In the genomic region with DNA sequence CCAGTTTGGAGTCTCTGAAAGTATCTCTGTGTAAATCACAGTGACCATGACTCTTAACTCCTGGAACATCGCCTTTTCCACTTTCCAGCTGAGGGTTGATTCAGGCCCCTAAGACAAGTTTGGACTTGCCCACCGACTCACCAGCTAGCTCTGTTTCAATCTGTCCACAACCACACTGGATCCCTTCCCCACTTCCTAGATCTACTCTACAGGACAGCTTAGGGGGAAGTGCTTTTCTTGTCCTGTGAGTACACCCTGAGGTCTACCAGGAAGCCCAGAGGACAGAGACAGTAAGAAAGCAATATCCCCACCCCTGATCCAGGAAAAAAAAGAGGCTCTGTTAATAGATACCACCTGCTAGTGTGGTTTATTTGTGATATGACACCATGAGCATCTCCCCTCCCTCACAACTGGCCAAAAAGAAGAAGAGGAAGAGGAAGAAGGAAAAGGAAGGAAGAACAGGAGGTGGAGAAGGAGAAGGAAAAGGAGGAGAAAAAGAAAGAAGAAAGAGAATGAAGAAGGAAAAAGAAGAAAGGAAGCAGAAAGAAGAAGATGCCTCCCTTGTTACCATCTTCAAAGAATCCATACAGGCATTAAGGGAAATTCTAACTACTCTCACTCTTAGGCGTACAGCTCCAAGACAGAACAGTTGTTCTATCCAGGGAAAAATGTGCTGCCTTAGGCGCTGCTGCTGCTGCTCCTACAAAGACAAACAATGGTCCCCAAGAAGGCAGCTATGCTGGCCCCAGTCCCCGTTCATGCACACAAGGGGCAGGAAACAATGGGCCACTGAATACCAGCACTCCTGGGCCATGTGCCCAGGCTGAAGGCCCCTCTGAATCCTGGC, we compare ENCODE assay signal across 8 cellular contexts.
A peak's percentile ranks its signal among the peaks of the same experiment; 100 is the strongest.
DNase-seq lines count a peak whose midpoint lies in the region; ATAC-seq and TF ChIP-seq lines count a peak whose summit lies in the region.
"Not testable (repeated sequence)": the region's sequence is repeated elsewhere in the genome, so short reads cannot be mapped to it uniquely, and the experiment has no call there.

No MANE protein-coding gene starts in this region.

- in situ Hi-C loops in mammary epithelial cell (cut with MboI; ENCODE audit: low sequenced_read_pairs in 2 of 2) = not testable (repeated sequence)

- not testable (repeated sequence) for TF ChIP-seq CTCF in DND-41 (IDR thresholded peaks at IDR 0.05; ENCODE audit: borderline replicate concordance, extremely low read depth, low read length, poor library complexity, severe bottlenecking); PC-3 (conservative IDR thresholded peaks at IDR 0.05; ENCODE audit: low read depth, low read length); WTC11 (IDR thresholded peaks at IDR 0.05); mammary epithelial cell (conservative IDR thresholded peaks at IDR 0.05 in 1 of 2, IDR thresholded peaks at IDR 0.05 in 1 of 2; ENCODE audit: extremely low read depth in 1 of 2, insufficient read depth in 1 of 2, low read depth in 1 of 2, low read length in 2 of 2); right lobe of liver (IDR thresholded peaks at IDR 0.05); nephron progenitor cell (IDR thresholded peaks at IDR 0.05)

- ATAC-seq in DND-41 (ENCODE audit: insufficient read depth, low read depth) (0 out of 3 replicates have a peak, but pooled peaks have one; percentile 24), WTC11 (peak; percentile 36), right lobe of liver (peak in 3 of 4 donors; percentile 33 to 53 (median 37))
- not testable (repeated sequence) for ATAC-seq in PC-3; stimulated activated memory B cell treated with anti-CD40 and anti-IgM and Interleukin-4, amounts not matched to agents 10 μg/mL and 1 μg/mL and 100 μg/mL, for 72 hours

- H4K20me1 ChIP-seq in DND-41 (ENCODE audit: insufficient read depth, low read length); PC-3 (ENCODE audit: low read length); mammary epithelial cell (ENCODE audit: insufficient read depth, low read length): not testable (repeated sequence)

- H3K9ac ChIP-seq in DND-41 (ENCODE audit: low read depth, low read length); PC-3 (ENCODE audit: low read length); mammary epithelial cell (ENCODE audit: insufficient read depth, low read length): not testable (repeated sequence)

- H3K27me3 ChIP-seq in DND-41 (ENCODE audit: insufficient read depth, low read length, poor library complexity); PC-3 (ENCODE audit: low read length); mammary epithelial cell (ENCODE audit: insufficient read depth, low read length); right lobe of liver: not testable (repeated sequence)

- intact Hi-C loops in PC-3 (cut with micrococcal nuclease); mammary epithelial cell (cut with micrococcal nuclease); right lobe of liver (cut with DNase I): not testable (repeated sequence)

- H3K9me2 ChIP-seq in PC-3 (replicated peaks; ENCODE audit: low read length) = not testable (repeated sequence)

- H3K36me3 Mint-ChIP-seq in WTC11; nephron progenitor cell (ENCODE audit: low read depth); stimulated activated memory B cell treated with anti-CD40 and anti-IgM and Interleukin-4, amounts not matched to agents 10 μg/mL and 1 μg/mL and 100 μg/mL, for 72 hours: not testable (repeated sequence)

- not testable (repeated sequence) for DNase-seq in DND-41; WTC11 (ENCODE audit: low spot score); right lobe of liver; nephron progenitor cell
- peak; percentile 0 for DNase-seq in PC-3
- DNase-seq in mammary epithelial cell = peak; percentile 0
- DNase-seq in foreskin melanocyte = peak; percentile 31

- 21% methylated on average over 3 of the region's 5 CpGs for WGBS in mammary epithelial cell (ENCODE audit: low coverage, missing lambda C conversion rate)
- 100% methylated on average over 3 of the region's 5 CpGs for WGBS in right lobe of liver (ENCODE audit: insufficient coverage, low coverage, low lambda C conversion rate, missing lambda C conversion rate)

- not testable (repeated sequence) for H3K4me1 Mint-ChIP-seq in WTC11; nephron progenitor cell; stimulated activated memory B cell treated with anti-CD40 and anti-IgM and Interleukin-4, amounts not matched to agents 10 μg/mL and 1 μg/mL and 100 μg/mL, for 72 hours

- POLR2A ChIA-PET in PC-3 (lab: Charles Lee; ENCODE audit: unreplicated experiment); WTC11 (lab: Charles Lee): not testable (repeated sequence)

- not testable (repeated sequence) for H3K9me3 ChIP-seq in DND-41 (ENCODE audit: insufficient read depth, low read length, severe bottlenecking); PC-3 (ENCODE audit: low read length); mammary epithelial cell (replicated peaks; ENCODE audit: insufficient read depth, low read length); right lobe of liver

- not testable (repeated sequence) for BruUV-seq in PC-3 (replicated peaks; lab: Mats Ljungman, UMichigan)
- TSS peak; percentile 60 for BruUV-seq in mammary epithelial cell (replicated peaks; lab: Mats Ljungman, UMichigan)

- H3K36me3 ChIP-seq in DND-41 (ENCODE audit: insufficient read depth, low read length); PC-3 (ENCODE audit: low read depth, low read length); mammary epithelial cell (ENCODE audit: insufficient read depth, low read length); right lobe of liver: not testable (repeated sequence)

- not testable (repeated sequence) for H3F3A ChIP-seq in PC-3 (ENCODE audit: low read length, unreplicated experiment)

- not testable (repeated sequence) for H3K79me2 ChIP-seq in DND-41 (ENCODE audit: insufficient read depth, low read length); PC-3 (ENCODE audit: low read length); mammary epithelial cell (ENCODE audit: insufficient read depth, low read length)

- not testable (repeated sequence) for H3K4me3 Mint-ChIP-seq in WTC11; stimulated activated memory B cell treated with anti-CD40 and anti-IgM and Interleukin-4, amounts not matched to agents 10 μg/mL and 1 μg/mL and 100 μg/mL, for 72 hours
- H3K4me3 Mint-ChIP-seq in nephron progenitor cell = peak overlapping the region; percentile 65

- TF ChIP-seq POLR2A in right lobe of liver (IDR thresholded peaks at IDR 0.05) = not testable (repeated sequence)

- H2AFZ ChIP-seq in DND-41 (ENCODE audit: low read depth, low read length); PC-3 (ENCODE audit: low read length); mammary epithelial cell (ENCODE audit: low read depth, low read length): not testable (repeated sequence)

- CTCF ChIA-PET in PC-3 (lab: Charles Lee); WTC11 (lab: Charles Lee); mammary epithelial cell (lab: Charles Lee; ENCODE audit: low non-redundant PET): not testable (repeated sequence)

- H3K4me2 ChIP-seq in DND-41 (ENCODE audit: insufficient read depth, low read length); PC-3 (ENCODE audit: low read length): not testable (repeated sequence)
- H3K4me2 ChIP-seq in mammary epithelial cell (ENCODE audit: insufficient read depth, low read depth, low read length) = peak overlapping the region; percentile 14

- H3K4me3 ChIP-seq in DND-41 (ENCODE audit: low read depth in 1 of 2, low read length in 2 of 2); PC-3 (ENCODE audit: low read length); mammary epithelial cell (replicated peaks in 1 of 3; ENCODE audit: insufficient read depth in 1 of 3, low read depth in 2 of 3, low read length in 3 of 3); right lobe of liver: not testable (repeated sequence)

- not testable (repeated sequence) for H3K27me3 Mint-ChIP-seq in WTC11 (ENCODE audit: low read depth); nephron progenitor cell (ENCODE audit: low read depth, poor library complexity); stimulated activated memory B cell treated with anti-CD40 and anti-IgM and Interleukin-4, amounts not matched to agents 10 μg/mL and 1 μg/mL and 100 μg/mL, for 72 hours

- not testable (repeated sequence) for H3K27ac ChIP-seq in DND-41 (ENCODE audit: low read length); PC-3 (ENCODE audit: low read length); mammary epithelial cell (ENCODE audit: insufficient read depth, low read depth, low read length); right lobe of liver

- H3K27ac Mint-ChIP-seq in WTC11 (peak overlapping the region; percentile 71; the same call in 1 of the 2 replicates), nephron progenitor cell (peak overlapping the region; percentile 97)
- H3K27ac Mint-ChIP-seq in stimulated activated memory B cell treated with anti-CD40 and anti-IgM and Interleukin-4, amounts not matched to agents 10 μg/mL and 1 μg/mL and 100 μg/mL, for 72 hours = peak overlapping the region; percentile 12

- H3K9me3 Mint-ChIP-seq in WTC11; nephron progenitor cell; stimulated activated memory B cell treated with anti-CD40 and anti-IgM and Interleukin-4, amounts not matched to agents 10 μg/mL and 1 μg/mL and 100 μg/mL, for 72 hours: not testable (repeated sequence)

- H3K4me1 ChIP-seq in DND-41 (ENCODE audit: insufficient read depth, low read length); PC-3 (ENCODE audit: insufficient read depth, low read length); mammary epithelial cell (ENCODE audit: insufficient read depth, low read length); right lobe of liver: not testable (repeated sequence)

- dilution Hi-C loops in mammary epithelial cell (cut with HindIII; ENCODE audit: low sequenced_read_pairs) = not testable (repeated sequence)

Comparison
In these comparisons a context has a peak if more than half of its experiments do, and no peak if none do; other contexts are left out.
1. H3K27ac Mint-ChIP-seq: peak in every context shown above with its lines; median percentile 97 in nephron progenitor cell; 71 in WTC11; 12 in stimulated activated memory B cell treated with anti-CD40 and anti-IgM and Interleukin-4, amounts not matched to agents 10 μg/mL and 1 μg/mL and 100 μg/mL, for 72 hours.